ENCODE assay signal across 1 cellular context in genomic region chr2:185006481-185006880, GRCh38.
A peak's percentile ranks its signal among the peaks of the same experiment; 100 is the strongest.
TF ChIP-seq lines count a peak whose summit lies in the region.

No MANE protein-coding gene starts in this region.

TF ChIP-seq in WTC11, 78 proteins besides CTCF, POLR2A, EP300 and RAD21 (continued from another document):
- TF ChIP-seq ZNF512 (CRISPR knock-in tag; IDR thresholded peaks at IDR 0.05; ENCODE audit: borderline replicate concordance), result no peak
- peak; percentile 91 for TF ChIP-seq TEAD1 (CRISPR knock-in tag; IDR thresholded peaks at IDR 0.05)
- TF ChIP-seq ZNF219 (CRISPR knock-in tag; IDR thresholded peaks at IDR 0.05; ENCODE audit: borderline replicate concordance), result no peak
- peak; percentile 95; the same call in 1 of the 2 replicates for TF ChIP-seq FOXP4 (CRISPR knock-in tag; IDR thresholded peaks at IDR 0.05)
- peak; percentile 66; the same call in 1 of the 2 replicates for TF ChIP-seq USF1 (CRISPR knock-in tag; IDR thresholded peaks at IDR 0.05)
- no peak for TF ChIP-seq MLX (CRISPR knock-in tag; IDR thresholded peaks at IDR 0.05)
- peak; percentile 71 for TF ChIP-seq USF2 (CRISPR knock-in tag; IDR thresholded peaks at IDR 0.05)
- no peak for TF ChIP-seq GTF2I (CRISPR knock-in tag; conservative IDR thresholded peaks at IDR 0.05)
- TF ChIP-seq MXD4 (CRISPR knock-in tag; IDR thresholded peaks at IDR 0.05; ENCODE audit: borderline replicate concordance), result no peak
- TF ChIP-seq RELA (CRISPR knock-in tag; IDR thresholded peaks at IDR 0.05; ENCODE audit: borderline replicate concordance), result no peak
- no peak for TF ChIP-seq ZNF396 (CRISPR knock-in tag; IDR thresholded peaks at IDR 0.05; ENCODE audit: borderline replicate concordance)
- no peak for TF ChIP-seq CREM (CRISPR knock-in tag; IDR thresholded peaks at IDR 0.05)
- no peak for TF ChIP-seq MAX (CRISPR knock-in tag; IDR thresholded peaks at IDR 0.05)
- TF ChIP-seq CREB1 (CRISPR knock-in tag; IDR thresholded peaks at IDR 0.05), result no peak
- TF ChIP-seq GABPB1 (CRISPR knock-in tag; IDR thresholded peaks at IDR 0.05), result no peak
- no peak for TF ChIP-seq HMGXB4 (CRISPR knock-in tag; IDR thresholded peaks at IDR 0.05)
- TF ChIP-seq FOXK1 (CRISPR knock-in tag; IDR thresholded peaks at IDR 0.05), result peak; percentile 62; the same call in 1 of the 2 replicates
- TF ChIP-seq ETV6 (CRISPR knock-in tag; IDR thresholded peaks at IDR 0.05), result 0 out of 2 replicates have a peak, but pooled peaks have one; percentile 45
- no peak for TF ChIP-seq ZNF121 (CRISPR knock-in tag; IDR thresholded peaks at IDR 0.05)
- no peak for TF ChIP-seq FOXJ3 (CRISPR knock-in tag; IDR thresholded peaks at IDR 0.05; ENCODE audit: borderline replicate concordance)
- TF ChIP-seq ZNF138 (CRISPR knock-in tag; conservative IDR thresholded peaks at IDR 0.05), result no peak
- TF ChIP-seq ATF1 (CRISPR knock-in tag; IDR thresholded peaks at IDR 0.05), result no peak
- TF ChIP-seq NR3C1 (CRISPR knock-in tag; conservative IDR thresholded peaks at IDR 0.05; ENCODE audit: low read depth), result no peak
- TF ChIP-seq JUN (CRISPR knock-in tag; IDR thresholded peaks at IDR 0.05), result no peak
- TF ChIP-seq TP53 (CRISPR knock-in tag; IDR thresholded peaks at IDR 0.05), result no peak
- TF ChIP-seq ZNF317 (CRISPR knock-in tag; IDR thresholded peaks at IDR 0.05; ENCODE audit: borderline replicate concordance, low read depth), result no peak
- no peak for TF ChIP-seq ATF6 (CRISPR knock-in tag; IDR thresholded peaks at IDR 0.05)
- TF ChIP-seq EMX1 (CRISPR knock-in tag; IDR thresholded peaks at IDR 0.05), result no peak
- TF ChIP-seq FOXP1 (CRISPR knock-in tag; IDR thresholded peaks at IDR 0.05; ENCODE audit: borderline replicate concordance), result no peak
- no peak for TF ChIP-seq ZNF423 (CRISPR knock-in tag; IDR thresholded peaks at IDR 0.05)
- TF ChIP-seq JAZF1 (CRISPR knock-in tag; IDR thresholded peaks at IDR 0.05), result no peak
- no peak for TF ChIP-seq ZNF671 (CRISPR knock-in tag; IDR thresholded peaks at IDR 0.05)
- no peak for TF ChIP-seq SMAD4 (CRISPR knock-in tag; IDR thresholded peaks at IDR 0.05)
TF ChIP-seq in WTC11: peak in this region for 7.
